Comparison of ENCODE assay signal across 1 cellular context in genomic region chr1:184085667-184086066, GRCh38.
TF ChIP-seq lines count a peak whose summit lies in the region.

No MANE protein-coding gene starts in this region.

TF ChIP-seq in K562, 482 proteins besides CTCF, POLR2A, EP300 and RAD21:
- TF ChIP-seq SMAD4 (CRISPR knock-in tag; conservative IDR thresholded peaks at IDR 0.05) (no peak), ZNF143 (CRISPR knock-in tag; IDR thresholded peaks at IDR 0.05) (no peak), HMBOX1 (IDR thresholded peaks at IDR 0.05) (peak; percentile 95), PPARD (CRISPR knock-in tag; IDR thresholded peaks at IDR 0.05) (no peak), CREBBP (IDR thresholded peaks at IDR 0.05; ENCODE audit: low read depth, low read length) (no peak), DNMT1 (IDR thresholded peaks at IDR 0.05) (no peak), NFIX (CRISPR knock-in tag; IDR thresholded peaks at IDR 0.05; ENCODE audit: low read depth) (no peak), DMBX1 (CRISPR knock-in tag; IDR thresholded peaks at IDR 0.05; ENCODE audit: borderline replicate concordance) (no peak)
